Comparison of ENCODE assay signal across 1 cellular context in the genomic region with DNA sequence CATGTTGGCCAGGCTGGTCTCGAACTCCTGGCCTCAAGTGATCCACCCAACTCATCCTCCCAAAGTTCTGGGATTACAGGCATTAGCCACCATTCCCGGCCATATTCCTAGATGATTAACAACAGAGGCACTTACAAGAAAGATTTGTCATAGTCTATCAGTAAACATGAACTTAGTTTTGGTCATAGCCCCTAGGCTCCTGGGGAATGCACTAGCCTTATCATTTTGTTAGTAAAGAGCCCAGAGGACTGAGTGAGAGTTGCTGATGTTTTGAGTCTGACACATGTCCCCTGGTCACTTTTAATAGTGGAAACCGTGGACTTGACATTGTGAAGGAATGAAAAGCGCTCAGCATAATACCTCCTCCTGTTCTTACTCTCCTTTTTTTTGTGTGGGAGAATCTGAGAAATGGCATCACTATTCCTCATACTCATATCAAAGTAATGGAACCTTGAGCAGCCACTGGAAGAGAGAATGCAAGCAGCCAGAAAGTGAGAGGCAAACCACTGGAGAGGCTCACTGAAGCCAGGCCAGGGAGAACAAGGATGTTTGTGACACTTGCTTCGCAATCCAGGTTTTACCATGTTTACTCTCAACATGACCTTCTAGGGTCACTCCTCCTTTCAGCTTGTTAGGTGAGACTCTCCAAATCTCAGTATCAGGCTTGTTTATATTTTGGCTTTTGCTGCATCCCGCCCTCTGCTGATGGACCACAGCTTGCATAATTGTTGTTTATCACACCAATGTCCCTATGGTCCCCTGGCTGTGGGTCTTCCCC.
TF ChIP-seq lines count a peak whose summit lies in the region.

No MANE protein-coding gene starts in this region.

TF ChIP-seq in H1, 55 proteins besides CTCF, POLR2A, EP300 and RAD21:
- TF ChIP-seq SAP30 (IDR thresholded peaks at IDR 0.05; ENCODE audit: insufficient read depth, insufficient replicate concordance, low read length) = no peak
- TF ChIP-seq GABPA (IDR thresholded peaks at IDR 0.05; ENCODE audit: borderline replicate concordance, insufficient read depth, low read length) = no peak
- TF ChIP-seq TAF7 (optimal IDR thresholded peaks at IDR 0.05; ENCODE audit: borderline replicate concordance, low read depth, low read length) = no peak
- no peak for TF ChIP-seq YY1 (IDR thresholded peaks at IDR 0.05; ENCODE audit: low read depth, low read length)
- TF ChIP-seq TAF1 (IDR thresholded peaks at IDR 0.05; ENCODE audit: low read depth, low read length) = no peak
- TF ChIP-seq SP2 (IDR thresholded peaks at IDR 0.05; ENCODE audit: low read length) = no peak
- TF ChIP-seq, protein P1, sequence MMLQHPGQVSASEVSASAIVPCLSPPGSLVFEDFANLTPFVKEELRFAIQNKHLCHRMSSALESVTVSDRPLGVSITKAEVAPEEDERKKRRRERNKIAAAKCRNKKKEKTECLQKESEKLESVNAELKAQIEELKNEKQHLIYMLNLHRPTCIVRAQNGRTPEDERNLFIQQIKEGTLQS (IDR thresholded peaks at IDR 0.05; ENCODE audit: insufficient read depth, low read depth, low read length) = no peak
- no peak for TF ChIP-seq SIN3A (conservative IDR thresholded peaks at IDR 0.05 in 1 of 2, IDR thresholded peaks at IDR 0.05 in 1 of 2; ENCODE audit: low read depth in 1 of 2, low read length in 2 of 2)
- TF ChIP-seq CEBPB (IDR thresholded peaks at IDR 0.05; ENCODE audit: low read depth, low read length) = no peak
- no peak for TF ChIP-seq MAFK (IDR thresholded peaks at IDR 0.05; ENCODE audit: low read depth, low read length)
- no peak for TF ChIP-seq NRF1 (IDR thresholded peaks at IDR 0.05; ENCODE audit: low read depth, low read length)
- TF ChIP-seq, protein P2, sequence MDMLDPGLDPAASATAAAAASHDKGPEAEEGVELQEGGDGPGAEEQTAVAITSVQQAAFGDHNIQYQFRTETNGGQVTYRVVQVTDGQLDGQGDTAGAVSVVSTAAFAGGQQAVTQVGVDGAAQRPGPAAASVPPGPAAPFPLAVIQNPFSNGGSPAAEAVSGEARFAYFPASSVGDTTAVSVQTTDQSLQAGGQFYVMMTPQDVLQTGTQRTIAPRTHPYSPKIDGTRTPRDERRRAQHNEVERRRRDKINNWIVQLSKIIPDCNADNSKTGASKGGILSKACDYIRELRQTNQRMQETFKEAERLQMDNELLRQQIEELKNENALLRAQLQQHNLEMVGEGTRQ (IDR thresholded peaks at IDR 0.05; ENCODE audit: low read length) = no peak
- TF ChIP-seq TCF12 (IDR thresholded peaks at IDR 0.05; ENCODE audit: low read depth, low read length) = no peak
